In the genomic region with DNA sequence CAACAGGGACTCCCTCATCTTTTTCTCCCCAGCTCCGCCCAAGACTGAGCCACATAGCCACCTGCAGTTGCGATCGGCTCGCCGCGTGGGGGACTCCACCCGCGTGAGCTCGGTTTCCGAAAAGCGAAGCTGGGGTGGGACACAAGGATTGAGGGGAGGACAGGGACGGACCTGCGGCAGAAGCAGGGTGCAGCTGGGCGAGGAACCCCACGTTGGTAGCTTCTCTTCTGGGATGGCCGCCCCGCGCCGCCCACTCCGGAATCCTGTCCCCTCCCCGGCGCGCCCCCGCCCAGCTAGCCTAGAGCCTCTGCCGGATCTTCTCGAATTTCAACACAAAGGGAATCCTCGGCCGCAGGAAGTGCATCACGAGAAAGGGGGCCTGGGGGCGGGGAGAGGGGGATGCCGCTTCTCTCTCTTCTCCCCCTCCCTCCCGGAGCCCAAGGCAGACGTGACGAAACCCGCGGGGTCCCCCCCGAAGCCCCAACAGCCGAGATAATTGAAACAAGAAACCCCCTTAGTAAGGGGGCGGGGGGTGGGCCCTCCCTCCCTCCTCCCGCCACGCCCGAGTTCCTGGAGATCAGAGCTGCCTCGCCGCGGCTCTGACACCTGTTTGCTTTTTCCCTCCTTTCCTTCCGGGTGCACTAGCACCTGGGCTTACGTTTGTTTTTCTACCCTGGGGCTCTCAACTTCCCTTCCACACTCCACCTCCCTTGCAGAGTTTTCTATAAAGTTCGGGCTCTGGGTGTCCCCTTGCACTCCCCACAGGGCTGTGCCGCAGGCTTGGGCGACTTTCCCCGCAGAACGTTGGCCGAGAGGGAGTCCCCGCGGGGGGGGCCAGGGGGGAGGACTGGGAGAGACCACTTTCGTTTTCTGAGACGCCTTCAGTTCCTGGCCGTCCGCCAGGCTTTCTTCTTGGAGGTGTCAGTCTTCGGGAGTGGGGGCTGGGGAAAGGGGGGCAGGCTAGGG, we compare ENCODE assay signal across 8 cellular contexts. TPM values are rescaled to one million over a fixed set of nuclear protein-coding genes. Genes with fewer than 3 reads are reported as not detected.
DNase-seq lines count a peak whose midpoint lies in the region; ATAC-seq, FAIRE-seq and TF ChIP-seq lines count a peak whose summit lies in the region.

No MANE protein-coding gene starts in this region.

- TF ChIP-seq POLR2A in GM12891 (IDR thresholded peaks at IDR 0.05; ENCODE audit: low read depth, low read length) = no peak

- ATAC-seq in HG02840 (IDR thresholded peaks at IDR 0.05; ENCODE audit: low FRiP score, unreplicated experiment) = peak; percentile 70

- TF ChIP-seq CTCF in astrocyte of the spinal cord (IDR thresholded peaks at IDR 0.05; ENCODE audit: low read depth, low read length) = peak; percentile 50

- in situ Hi-C loops in astrocyte of the spinal cord (cut with HindIII; ENCODE audit: low sequenced_read_pairs) = no loop called here

- DNase-seq in GM12891 (ENCODE audit: insufficient read length, low spot score) (peak; percentile 42), NCI-H146 treated with DMSO at 0.1 percent for 48 hours (lab: John Stamatoyannopoulos, UW; ENCODE audit: unreplicated experiment) (peak; percentile 81), T-helper 9 cell (peak; percentile 32), astrocyte of the spinal cord (ENCODE audit: low read depth, low spot score) (peak; percentile 68), iPS DF 19.7 (ENCODE audit: low read depth, low spot score) (peak; percentile 86), retina (peak; percentile 93), cerebellar nuclear complex (lab: John Stamatoyannopoulos, UW) (no peak)

- peak; percentile 28 for FAIRE-seq in GM12891 (lab: Jason Lieb, UNC)

- H3K4me3 ChIP-seq in astrocyte of the spinal cord (ENCODE audit: low read depth, low read length) = peak overlapping the region; percentile 53

TF ChIP-seq in GM12891, 5 proteins besides CTCF, POLR2A, EP300 and RAD21:
- TF ChIP-seq SPI1 (IDR thresholded peaks at IDR 0.05; ENCODE audit: low read depth, low read length) (no peak), TAF1 (IDR thresholded peaks at IDR 0.05; ENCODE audit: low read depth, low read length) (no peak), PAX5 (IDR thresholded peaks at IDR 0.05; ENCODE audit: insufficient read depth, low read length, severe bottlenecking) (no peak), POLR2AphosphoS5 (IDR thresholded peaks at IDR 0.05; ENCODE audit: low read depth, low read length) (no peak), POU2F2 (IDR thresholded peaks at IDR 0.05; ENCODE audit: low read depth, low read length) (no peak)

RNA-seq across cellular contexts. Expression of a gene that starts 1.3 kb away (rescaled TPM):
- polyA plus RNA-seq in GM12891 (2012; ENCODE audit: low read depth, missing spikeins) = not detected

Comparison
In these comparisons a context has a peak if more than half of its experiments do, and no peak if none do; other contexts are left out.
1. DNase-seq: peak in GM12891 (single experiment), NCI-H146 treated with DMSO at 0.1 percent for 48 hours (single experiment), T-helper 9 cell (single experiment), astrocyte of the spinal cord (single experiment), iPS DF 19.7 (single experiment) and retina (single experiment); none in cerebellar nuclear complex (0 of 2).